ENCODE assay signal across 21 cellular contexts in the genomic region with DNA sequence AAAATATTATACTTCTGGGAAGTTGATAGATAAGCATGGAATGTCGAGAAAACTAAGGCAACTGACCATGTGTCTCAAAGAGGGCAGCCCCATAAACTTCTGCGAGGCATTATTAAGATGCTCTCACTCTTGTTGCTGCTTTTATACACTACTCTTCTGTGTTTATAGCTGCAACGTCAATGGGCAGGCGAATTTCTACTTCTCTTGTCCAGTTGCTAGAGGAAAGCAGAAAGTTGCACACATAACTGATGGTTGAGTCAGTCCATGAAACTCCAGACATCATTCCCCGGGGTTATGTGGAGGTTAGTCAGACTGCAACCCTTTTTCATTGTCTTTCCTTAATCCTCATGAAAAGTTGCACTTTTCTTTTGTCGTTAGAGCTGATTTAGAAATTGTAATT. TPM values are rescaled to one million over a fixed set of nuclear protein-coding genes. Genes with fewer than 3 reads are reported as not detected.
DNase-seq lines count a peak whose midpoint lies in the region; ATAC-seq and TF ChIP-seq lines count a peak whose summit lies in the region.
"Had no signal": no experiment of that assay in that cellular context is flagged by ENCODE, and none has a peak within 500 bp of the region (broad histone marks: within the 10 kb centered on the region; RNA-seq: fewer than 3 reads in every experiment).

No MANE protein-coding gene starts in this region.

- no peak overlapping the region for H3K18ac ChIP-seq in trophoblast cell (ENCODE audit: low read length)

- H3K27me3 ChIP-seq in RWPE2 (ENCODE audit: insufficient read depth, poor library complexity, severe bottlenecking) (no peaks in the 10 kb centered on the region), fibroblast of lung (ENCODE audit: control insufficient read depth, insufficient read depth, low read length) (no peaks in the 10 kb centered on the region), trophoblast cell (ENCODE audit: insufficient read depth, low read length) (no peaks in the 10 kb centered on the region), Caco-2 (replicated peaks; ENCODE audit: control insufficient read depth, insufficient read depth, low read length) (no peaks in the 10 kb centered on the region)
- H3K27me3 ChIP-seq: esophagus muscularis mucosa had no signal

- H2AFZ ChIP-seq in fibroblast of lung (ENCODE audit: low read length), result no peak overlapping the region
- H2AFZ ChIP-seq in trophoblast cell (ENCODE audit: insufficient read depth, low read length, poor library complexity), result no peak overlapping the region

- no peaks in the 10 kb centered on the region for H3K4me1 Mint-ChIP-seq in Caco-2 (ENCODE audit: low read depth, unreplicated experiment)
- H3K4me1 Mint-ChIP-seq in natural killer cell treated with Interleukin-12 subunit alpha and Interleukin-12 subunit beta and Interleukin-15 and Interleukin-18, amount 100 ng/mL, for 72 hours (ENCODE audit: low read depth in 2 of 2), result no peaks in the 10 kb centered on the region
- H3K4me1 Mint-ChIP-seq: activated CD4-positive, alpha-beta T cell treated with anti-CD3 and anti-CD28 coated beads, Interleukin-2, amount 10 ng/mL, durations not matched to agents 24 days and 14 days had no signal

- no peak for TF ChIP-seq CTCF in RWPE2 (IDR thresholded peaks at IDR 0.05; ENCODE audit: poor library complexity, severe bottlenecking)
- no peak for TF ChIP-seq CTCF in fibroblast of lung (conservative IDR thresholded peaks at IDR 0.05 in 1 of 2, IDR thresholded peaks at IDR 0.05 in 1 of 2; ENCODE audit: low read depth in 1 of 2, low read length in 2 of 2)
- TF ChIP-seq CTCF in Caco-2 (IDR thresholded peaks at IDR 0.05; ENCODE audit: insufficient read depth in 1 of 2, low read depth in 1 of 2, low read length in 1 of 2, severe bottlenecking in 1 of 2, unreplicated experiment in 1 of 2), result no peak

- CTCF ChIA-PET in Caco-2 (lab: Charles Lee), result interaction anchor here (0.6 kb wide), 1 partner anchor 115 kb away, joined by 3 read pairs; no protein-coding TSS in a partner anchor

- no peak overlapping the region for H3K14ac ChIP-seq in trophoblast cell (ENCODE audit: low read length)

- H2BK5ac ChIP-seq in trophoblast cell (ENCODE audit: low read depth, low read length, poor library complexity), result no peak overlapping the region

- POLR2A ChIA-PET in Caco-2 (lab: Charles Lee), result no interaction called here

- intact Hi-C loops in Caco-2 (cut with micrococcal nuclease; ENCODE audit: unreplicated experiment), result no loop called here

- H3K36me3 ChIP-seq in RWPE2 (ENCODE audit: low read depth) (no peaks in the 10 kb centered on the region), fibroblast of lung (ENCODE audit: control insufficient read depth, insufficient read depth, low read length) (no peaks in the 10 kb centered on the region), trophoblast cell (ENCODE audit: control insufficient read depth in 1 of 2, insufficient read depth in 2 of 2, low read length in 2 of 2) (no peaks in the 10 kb centered on the region), Caco-2 (ENCODE audit: control insufficient read depth, insufficient read depth, low read length) (no peaks in the 10 kb centered on the region)
- H3K36me3 ChIP-seq: esophagus muscularis mucosa had no signal

- no peaks in the 10 kb centered on the region for H3K9me3 ChIP-seq in RWPE2 (ENCODE audit: severe bottlenecking)
- no peaks in the 10 kb centered on the region for H3K9me3 ChIP-seq in fibroblast of lung (ENCODE audit: control insufficient read depth, insufficient read depth, low read depth, low read length)
- no peaks in the 10 kb centered on the region for H3K9me3 ChIP-seq in trophoblast cell (ENCODE audit: insufficient read depth, low read depth, low read length)
- no peaks in the 10 kb centered on the region for H3K9me3 ChIP-seq in Caco-2
- H3K9me3 ChIP-seq: esophagus muscularis mucosa had no signal

- H3K4me1 ChIP-seq in RWPE2 (ENCODE audit: insufficient read depth, poor library complexity, severe bottlenecking), result peaks cover 12% of the 10 kb centered on the region
- H3K4me1 ChIP-seq in fibroblast of lung (ENCODE audit: control insufficient read depth, extremely low read depth, insufficient read depth, low read length), result no peaks in the 10 kb centered on the region
- H3K4me1 ChIP-seq in trophoblast cell (ENCODE audit: control insufficient read depth in 1 of 2, insufficient read depth in 2 of 2, low read length in 2 of 2), result no peaks in the 10 kb centered on the region
- no peaks in the 10 kb centered on the region for H3K4me1 ChIP-seq in Caco-2
- H3K4me1 ChIP-seq: esophagus muscularis mucosa had no signal

- H4K20me1 ChIP-seq in fibroblast of lung (ENCODE audit: control insufficient read depth, extremely low read depth, insufficient read depth, low read length), result no peaks in the 10 kb centered on the region

- no peak overlapping the region for H3K4me2 ChIP-seq in fibroblast of lung (ENCODE audit: extremely low read depth, insufficient read depth, low read length)
- H3K4me2 ChIP-seq in trophoblast cell (ENCODE audit: low read length), result peak overlapping the region; percentile 39

- no peak overlapping the region for H3K27ac Mint-ChIP-seq in Caco-2 (ENCODE audit: unreplicated experiment)
- no peak overlapping the region for H3K27ac Mint-ChIP-seq in natural killer cell treated with Interleukin-12 subunit alpha and Interleukin-12 subunit beta and Interleukin-15 and Interleukin-18, amount 100 ng/mL, for 72 hours
- H3K27ac Mint-ChIP-seq: activated CD4-positive, alpha-beta T cell treated with anti-CD3 and anti-CD28 coated beads, Interleukin-2, amount 10 ng/mL, durations not matched to agents 24 days and 14 days had no signal

- no CpG with 5 or more reads among the region's 6 CpGs for WGBS in trophoblast cell (ENCODE audit: extremely low coverage, insufficient coverage, insufficient read length)

- H3K23ac ChIP-seq in trophoblast cell (ENCODE audit: low read length), result no peak overlapping the region

- no peak overlapping the region for H4K12ac ChIP-seq in trophoblast cell (ENCODE audit: low read depth, low read length)

- no TSS peak for BruUV-seq in Caco-2 (replicated peaks; lab: Mats Ljungman, UMichigan)

- H3K4ac ChIP-seq in trophoblast cell (ENCODE audit: low read depth, low read length), result no peak overlapping the region

- H2BK120ac ChIP-seq in trophoblast cell (ENCODE audit: insufficient read depth, low read length, poor library complexity), result no peak overlapping the region

- no peaks in the 10 kb centered on the region for H3K36me3 Mint-ChIP-seq in Caco-2 (ENCODE audit: insufficient read depth, unreplicated experiment)
- H3K36me3 Mint-ChIP-seq in natural killer cell treated with Interleukin-12 subunit alpha and Interleukin-12 subunit beta and Interleukin-15 and Interleukin-18, amount 100 ng/mL, for 72 hours, result no peaks in the 10 kb centered on the region

- no peaks in the 10 kb centered on the region for H3K79me1 ChIP-seq in trophoblast cell (ENCODE audit: low read length)

- H2AK5ac ChIP-seq in trophoblast cell (ENCODE audit: low read length), result no peak overlapping the region

- H3K9ac ChIP-seq in fibroblast of lung (ENCODE audit: insufficient read depth, low read length), result no peak overlapping the region
- no peak overlapping the region for H3K9ac ChIP-seq in trophoblast cell (ENCODE audit: low read length)

- no peak overlapping the region for H3K4me3 Mint-ChIP-seq in Caco-2 (ENCODE audit: unreplicated experiment)
- no peak overlapping the region for H3K4me3 Mint-ChIP-seq in natural killer cell treated with Interleukin-12 subunit alpha and Interleukin-12 subunit beta and Interleukin-15 and Interleukin-18, amount 100 ng/mL, for 72 hours
- H3K4me3 Mint-ChIP-seq: activated CD4-positive, alpha-beta T cell treated with anti-CD3 and anti-CD28 coated beads, Interleukin-2, amount 10 ng/mL, durations not matched to agents 24 days and 14 days had no signal

- ATAC-seq in RWPE2 (ENCODE audit: low read depth) (peak; percentile 97), GM19397 (IDR thresholded peaks at IDR 0.05; ENCODE audit: unreplicated experiment) (no peak)
- no peak for ATAC-seq in natural killer cell treated with Interleukin-12 subunit alpha and Interleukin-12 subunit beta and Interleukin-15 and Interleukin-18, amount 100 ng/mL, for 72 hours
- ATAC-seq: K562, SK-N-SH treated with all-trans-retinoic acid at 6 μM for 48 hours had no signal

- H3K9me3 Mint-ChIP-seq in Caco-2 (ENCODE audit: unreplicated experiment), result no peaks in the 10 kb centered on the region
- no peaks in the 10 kb centered on the region for H3K9me3 Mint-ChIP-seq in natural killer cell treated with Interleukin-12 subunit alpha and Interleukin-12 subunit beta and Interleukin-15 and Interleukin-18, amount 100 ng/mL, for 72 hours
- H3K9me3 Mint-ChIP-seq: activated CD4-positive, alpha-beta T cell treated with anti-CD3 and anti-CD28 coated beads, Interleukin-2, amount 10 ng/mL, durations not matched to agents 24 days and 14 days had no signal

- H2BK12ac ChIP-seq in trophoblast cell (ENCODE audit: low read length), result no peak overlapping the region

- peak; percentile 60 for DNase-seq in H4 (ENCODE audit: low spot score)
- DNase-seq in RWPE2 (ENCODE audit: low spot score), result no peak
- DNase-seq in fibroblast of lung (ENCODE audit: low read depth in 2 of 2), result peak; percentile 18 to 95
- DNase-seq in trophoblast cell, result peak; percentile 14 to 45
- no peak for DNase-seq in Caco-2
- DNase-seq in natural killer cell treated with Interleukin-12 subunit alpha and Interleukin-12 subunit beta and Interleukin-15 and Interleukin-18, amount 100 ng/mL, for 72 hours (ENCODE audit: low spot score), result no peak
- DNase-seq in NCI-H345 treated with DMSO at 0.1 percent for 48 hours (lab: John Stamatoyannopoulos, UW; ENCODE audit: unreplicated experiment), result no peak
- DNase-seq: activated CD4-positive, alpha-beta T cell treated with anti-CD3 and anti-CD28 coated beads, Interleukin-2, amount 10 ng/mL, durations not matched to agents 24 days and 14 days; activated CD8-positive, alpha-beta memory T cell treated with anti-CD3 and anti-CD28 coated beads, Interleukin-2, amount 50 U/mL, for 48 hours; aorta; hypothalamus; NCI-H1048; NCI-H2081 treated with DMSO at 0.1 percent for 48 hours; NCI-H69; stimulated activated CD4-positive, alpha-beta T cell treated with anti-CD3 and anti-CD28 coated beads, Interleukin-4, amount 100 ng/mL, for 24 hours had no signal

- no peaks in the 10 kb centered on the region for H3K27me3 Mint-ChIP-seq in Caco-2 (ENCODE audit: insufficient read depth, unreplicated experiment)
- H3K27me3 Mint-ChIP-seq in natural killer cell treated with Interleukin-12 subunit alpha and Interleukin-12 subunit beta and Interleukin-15 and Interleukin-18, amount 100 ng/mL, for 72 hours, result no peaks in the 10 kb centered on the region
- H3K27me3 Mint-ChIP-seq: activated CD4-positive, alpha-beta T cell treated with anti-CD3 and anti-CD28 coated beads, Interleukin-2, amount 10 ng/mL, durations not matched to agents 24 days and 14 days had no signal

- no peak overlapping the region for H4K8ac ChIP-seq in trophoblast cell (ENCODE audit: low read depth, low read length)

- no peak overlapping the region for H4K91ac ChIP-seq in trophoblast cell (ENCODE audit: low read depth, low read length)

- peak overlapping the region; percentile 18 for H3K27ac ChIP-seq in RWPE2 (ENCODE audit: poor library complexity, severe bottlenecking)
- H3K27ac ChIP-seq in fibroblast of lung (ENCODE audit: insufficient read depth, low read length), result no peak overlapping the region
- H3K27ac ChIP-seq in trophoblast cell (ENCODE audit: low read depth, low read length), result peak overlapping the region; percentile 53
- H3K27ac ChIP-seq: esophagus muscularis mucosa had no signal

- H3K79me2 ChIP-seq in fibroblast of lung (ENCODE audit: control insufficient read depth, insufficient read depth, low read length), result no peaks in the 10 kb centered on the region
- no peaks in the 10 kb centered on the region for H3K79me2 ChIP-seq in trophoblast cell (ENCODE audit: control insufficient read depth, insufficient read depth, low read length, poor library complexity)

- H3K4me3 ChIP-seq in RWPE2 (ENCODE audit: severe bottlenecking) (no peak overlapping the region), fibroblast of lung (replicated peaks in 1 of 4; ENCODE audit: control extremely low read depth in 1 of 4, insufficient read depth in 1 of 4, low read depth in 3 of 4, low read length in 4 of 4) (no peak overlapping the region), trophoblast cell (ENCODE audit: low read depth, low read length) (no peak overlapping the region), Caco-2 (ENCODE audit: low read depth, low read length) (no peak overlapping the region)
- H3K4me3 ChIP-seq: esophagus muscularis mucosa, K562 had no signal

RNA-seq across cellular contexts. Expression of gene VCX3B, which starts 39.8 kb away (rescaled TPM):
- total RNA-seq in H4 (2014; rRNA removed; shearing (Covaris generic)), result 296 and 316 TPM in 2 replicates
- total RNA-seq in fibroblast of lung (not detected in 2 replicates), Caco-2 (2022) (not detected in 2 replicates)
- not detected in 2 replicates for polyA plus RNA-seq in fibroblast of lung
- not detected in 2 replicates for polyA plus RNA-seq in fibroblast of lung (2012)
- polyA minus RNA-seq in fibroblast of lung (ENCODE audit: low replicate concordance), result not detected in 2 replicates
- not detected in 2 replicates for polyA plus RNA-seq in trophoblast cell (2013)
- not detected for total RNA-seq in natural killer cell treated with Interleukin-12 subunit alpha and Interleukin-12 subunit beta and Interleukin-15 and Interleukin-18, amount 100 ng/mL, for 72 hours
- total RNA-seq: activated CD4-positive, alpha-beta T cell treated with anti-CD3 and anti-CD28 coated beads, Interleukin-2, amount 10 ng/mL, durations not matched to agents 24 days and 14 days; aorta; esophagus muscularis mucosa; osteoblast; skeletal muscle tissue had no signal

Comparison
In these comparisons a context has a peak if more than half of its experiments do, and no peak if none do; other contexts are left out.
1. DNase-seq: peak in H4 (single experiment), fibroblast of lung (2 of 2) and trophoblast cell (2 of 2); none in RWPE2 (single experiment), Caco-2 (0 of 2), natural killer cell treated with Interleukin-12 subunit alpha and Interleukin-12 subunit beta and Interleukin-15 and Interleukin-18, amount 100 ng/mL, for 72 hours (single experiment) and NCI-H345 treated with DMSO at 0.1 percent for 48 hours (single experiment).
2. RNA of gene VCX3B, which starts 39.8 kb away (total RNA-seq): 296 to 316 TPM in H4; not detected in fibroblast of lung, not detected in Caco-2 and not detected in natural killer cell treated with Interleukin-12 subunit alpha and Interleukin-12 subunit beta and Interleukin-15 and Interleukin-18, amount 100 ng/mL, for 72 hours; every median in the first group is over 100 times any median in the second.